ENCODE assay signal across 8 cellular contexts in genomic region chr20:51022803-51023616, GRCh38. TPM values are rescaled to one million over a fixed set of nuclear protein-coding genes. Genes with fewer than 3 reads are reported as not detected.
A peak's percentile ranks its signal among the peaks of the same experiment; 100 is the strongest.
DNase-seq lines count a peak whose midpoint lies in the region; ATAC-seq and TF ChIP-seq lines count a peak whose summit lies in the region.

Gene KCNG1 (minus strand): TSS chr20:51023107. CDS start chr20:51010338, 12,769 bp downstream.

- ATAC-seq in GM19463 (IDR thresholded peaks at IDR 0.05; ENCODE audit: unreplicated experiment) = no peak

- no peak within 1 kb of the TSS for H3K27ac Mint-ChIP-seq in nephron progenitor cell

- 2% methylated on average over 108 of the region's 108 CpGs for WGBS in thymus

- H3K27me3 Mint-ChIP-seq in nephron progenitor cell (ENCODE audit: low read depth, poor library complexity) = peaks cover 12% of the 10 kb centered on the region

- H3K4me3 Mint-ChIP-seq in nephron progenitor cell = peak within 1 kb of the TSS; percentile 83

- peaks cover 74% of the 10 kb centered on the region for H3K4me1 Mint-ChIP-seq in nephron progenitor cell

- no peaks in the 10 kb centered on the region for H3K36me3 ChIP-seq in thymus (ENCODE audit: control insufficient read depth, insufficient read depth)

- peak; percentile 10 for TF ChIP-seq CTCF in fibroblast of the aortic adventitia (IDR thresholded peaks at IDR 0.05; ENCODE audit: insufficient read depth, low read length)
- no peak for TF ChIP-seq CTCF in nephron progenitor cell (IDR thresholded peaks at IDR 0.05)

- DNase-seq in activated naive CD4-positive, alpha-beta T cell treated with Interleukin-2 at 50 U/mL for 16 hours = peak; percentile 54
- no peak for DNase-seq in activated naive CD4-positive, alpha-beta T cell (lab: John Stamatoyannopoulos, UW)
- peak; percentile 11 for DNase-seq in NCI-H345 treated with DMSO at 0.1 percent for 48 hours (lab: John Stamatoyannopoulos, UW; ENCODE audit: unreplicated experiment)
- peak; percentile 70 to 80 for DNase-seq in activated T-cell treated with anti-CD3 and anti-CD28 coated beads, Interleukin-2, amount 50 U/mL, for 48 hours
- peak; percentile 52 for DNase-seq in fibroblast of the aortic adventitia (ENCODE audit: low read depth)
- DNase-seq in nephron progenitor cell = peak; percentile 92

- no peaks in the 10 kb centered on the region for H3K9me3 ChIP-seq in thymus (ENCODE audit: control insufficient read depth)

- peaks cover 13% of the 10 kb centered on the region for H3K36me3 Mint-ChIP-seq in nephron progenitor cell (ENCODE audit: low read depth)

- H3K27ac ChIP-seq in thymus (ENCODE audit: low read depth) = no peak within 1 kb of the TSS

- peak within 1 kb of the TSS; percentile 65 for H3K4me3 ChIP-seq in fibroblast of the aortic adventitia (ENCODE audit: low read depth, low read length)
- peak within 1 kb of the TSS; percentile 44 for H3K4me3 ChIP-seq in thymus (ENCODE audit: low read length)

- H3K27me3 ChIP-seq in thymus (ENCODE audit: control insufficient read depth, insufficient read depth) = peaks cover 55% of the 10 kb centered on the region

- H3K4me1 ChIP-seq in thymus (ENCODE audit: control insufficient read depth, insufficient read depth, low read length) = no peaks in the 10 kb centered on the region

- no peaks in the 10 kb centered on the region for H3K9me3 Mint-ChIP-seq in nephron progenitor cell

RNA-seq across cellular contexts. Expression of gene KCNG1, which starts in this region (rescaled TPM):
- total RNA-seq in fibroblast of the aortic adventitia (ENCODE audit: low replicate concordance) = 3.0 and 13.3 TPM in 2 replicates
- polyA plus RNA-seq in thymus = 0.71 TPM

Comparison
In these comparisons a context has a peak if more than half of its experiments do, and no peak if none do; other contexts are left out.
1. DNase-seq: peak in activated naive CD4-positive, alpha-beta T cell treated with Interleukin-2 at 50 U/mL for 16 hours (single experiment), NCI-H345 treated with DMSO at 0.1 percent for 48 hours (single experiment), activated T-cell treated with anti-CD3 and anti-CD28 coated beads, Interleukin-2, amount 50 U/mL, for 48 hours (2 of 2), fibroblast of the aortic adventitia (single experiment) and nephron progenitor cell (single experiment); none in activated naive CD4-positive, alpha-beta T cell (0 of 4).